ENCODE assay signal across 20 cellular contexts in the genomic region with DNA sequence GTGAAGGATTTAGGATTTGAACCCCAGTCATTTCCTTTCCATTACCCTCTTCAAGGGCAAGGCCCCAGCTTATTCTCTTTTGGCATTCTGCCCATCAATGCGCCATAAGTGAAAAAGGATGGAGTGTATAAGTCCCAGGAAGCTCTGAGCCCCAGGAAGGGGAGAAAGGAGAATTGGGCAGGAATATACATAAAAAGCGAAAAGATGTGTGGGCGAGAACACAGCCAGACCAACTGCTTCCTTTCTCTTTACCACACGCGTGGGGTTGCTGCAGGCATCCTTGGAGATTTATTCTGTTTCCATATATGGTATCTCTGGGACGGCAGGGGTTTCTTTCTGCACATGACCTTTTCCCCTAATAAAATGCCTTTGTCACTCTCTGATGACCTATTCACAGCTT.
DNase-seq lines count a peak whose midpoint lies in the region; ATAC-seq and TF ChIP-seq lines count a peak whose summit lies in the region.
"Had no signal": no experiment of that assay in that cellular context is flagged by ENCODE, and none has a peak within 500 bp of the region (broad histone marks: within the 10 kb centered on the region; RNA-seq: fewer than 3 reads in every experiment).

No MANE protein-coding gene starts in this region.

- no peak overlapping the region for H2AK5ac ChIP-seq in neuronal stem cell (ENCODE audit: low read depth, low read length)

- H3K27ac ChIP-seq in neuronal stem cell (replicated peaks; ENCODE audit: low read length) (no peak overlapping the region), endodermal cell (ENCODE audit: low read depth, low read length) (no peak overlapping the region)

- no peaks in the 10 kb centered on the region for H3F3A ChIP-seq in Loucy (ENCODE audit: low read depth)

- H3K4me2 ChIP-seq in Loucy (ENCODE audit: low read depth, low read length, poor library complexity, severe bottlenecking) = peak overlapping the region; percentile 32
- H3K4me2 ChIP-seq in neuronal stem cell (ENCODE audit: insufficient read depth, low read length, poor library complexity, severe bottlenecking) = no peak overlapping the region

- H3K36me3 ChIP-seq in Loucy (ENCODE audit: insufficient read depth, low read length) (no peaks in the 10 kb centered on the region), neuronal stem cell (replicated peaks in 1 of 2; ENCODE audit: control insufficient read depth in 2 of 2, insufficient read depth in 2 of 2, low read length in 2 of 2) (no peaks in the 10 kb centered on the region), endodermal cell (ENCODE audit: control insufficient read depth, insufficient read depth, low read length) (no peaks in the 10 kb centered on the region)

- H3K4me1 ChIP-seq in Loucy (ENCODE audit: insufficient read depth, low read length, poor library complexity, severe bottlenecking) (peaks cover 25% of the 10 kb centered on the region), neuronal stem cell (ENCODE audit: control insufficient read depth in 2 of 2, insufficient read depth in 1 of 2, low read depth in 1 of 2, low read length in 2 of 2) (peaks cover 0 to 10% of the 10 kb centered on the region in 2 donors), endodermal cell (ENCODE audit: control insufficient read depth, insufficient read depth, low read length) (no peaks in the 10 kb centered on the region)

- no peaks in the 10 kb centered on the region for H4K20me1 ChIP-seq in Loucy (ENCODE audit: insufficient read depth, low read length, poor library complexity, severe bottlenecking)

- no peak overlapping the region for H2BK12ac ChIP-seq in neuronal stem cell (ENCODE audit: low read length)

- H3K4me3 ChIP-seq in Loucy (ENCODE audit: low read length, poor library complexity, severe bottlenecking) = no peak overlapping the region
- H3K4me3 ChIP-seq in neuronal stem cell (ENCODE audit: low read length in 2 of 2) = no peak overlapping the region
- H3K4me3 ChIP-seq in endodermal cell (ENCODE audit: low read length) = no peak overlapping the region

- H3K4me1 Mint-ChIP-seq in endodermal cell (peaks cover 14% of the 10 kb centered on the region), progenitor cell of endocrine pancreas (ENCODE audit: low read depth) (peaks cover 13% of the 10 kb centered on the region)
- H3K4me1 Mint-ChIP-seq: B cell, T-helper 17 cell had no signal

- no peak overlapping the region for H2BK15ac ChIP-seq in neuronal stem cell (ENCODE audit: low read length)

- H3K27me3 ChIP-seq in Loucy (ENCODE audit: insufficient read depth, low read length, poor library complexity, severe bottlenecking) (no peaks in the 10 kb centered on the region), neuronal stem cell (ENCODE audit: control insufficient read depth in 3 of 3, insufficient read depth in 3 of 3, low read depth in 1 of 3, low read length in 3 of 3) (no peaks in the 10 kb centered on the region), endodermal cell (ENCODE audit: control insufficient read depth, insufficient read depth, low read length, poor library complexity, severe bottlenecking) (no peaks in the 10 kb centered on the region)

- H4K91ac ChIP-seq in neuronal stem cell (ENCODE audit: low read depth, low read length, poor library complexity) = no peak overlapping the region

- no peak overlapping the region for H2BK120ac ChIP-seq in neuronal stem cell (ENCODE audit: low read depth, low read length)

- ATAC-seq in GM18517 (IDR thresholded peaks at IDR 0.05; ENCODE audit: unreplicated experiment) = no peak
- ATAC-seq: T-helper 17 cell had no signal

- H3K79me2 ChIP-seq in Loucy (ENCODE audit: insufficient read depth, low read length) = no peaks in the 10 kb centered on the region

- no peak overlapping the region for H3K18ac ChIP-seq in neuronal stem cell (ENCODE audit: low read length)

- H3K23ac ChIP-seq in neuronal stem cell (ENCODE audit: low read depth, low read length, poor library complexity) = no peak overlapping the region

- H2AFZ ChIP-seq in Loucy (ENCODE audit: low read length) (no peak overlapping the region), neuronal stem cell (ENCODE audit: low read length) (peak overlapping the region; percentile 56)

- no peaks in the 10 kb centered on the region for H3K79me1 ChIP-seq in neuronal stem cell (ENCODE audit: low read depth, low read length)

- H3K4ac ChIP-seq in neuronal stem cell (ENCODE audit: low read length) = no peak overlapping the region

- no CpG with 5 or more reads among the region's 6 CpGs for WGBS in neuronal stem cell (ENCODE audit: extremely low coverage in 2 of 2, insufficient read length in 2 of 2, insufficient replicate concordance in 1 of 2), 2 donors
- WGBS in endodermal cell (ENCODE audit: insufficient coverage in 1 of 2, insufficient read length in 1 of 2), 2 experiments = 73 to 84% methylated on average over 5 to 6 of the region's 6 CpGs

- TF ChIP-seq CTCF in Loucy (conservative IDR thresholded peaks at IDR 0.05; ENCODE audit: low read length) = no peak
- no peak for TF ChIP-seq CTCF in endodermal cell (conservative IDR thresholded peaks at IDR 0.05)
- TF ChIP-seq CTCF in progenitor cell of endocrine pancreas (IDR thresholded peaks at IDR 0.05; ENCODE audit: unreplicated experiment) = no peak

- no peaks in the 10 kb centered on the region for H3K9me3 ChIP-seq in Loucy (ENCODE audit: insufficient read depth, low read depth, low read length)
- peaks cover 2 to 28% of the 10 kb centered on the region in 2 donors for H3K9me3 ChIP-seq in neuronal stem cell (replicated peaks in 1 of 2; ENCODE audit: control insufficient read depth in 2 of 2, insufficient read depth in 1 of 2, low read depth in 1 of 2, low read length in 2 of 2)
- H3K9me3 ChIP-seq in endodermal cell (ENCODE audit: control insufficient read depth, low read length) = peaks cover 17% of the 10 kb centered on the region

- H3K9me3 Mint-ChIP-seq in endodermal cell = peaks cover 14% of the 10 kb centered on the region
- peaks cover 12% of the 10 kb centered on the region for H3K9me3 Mint-ChIP-seq in progenitor cell of endocrine pancreas (ENCODE audit: low read depth)

- H3K14ac ChIP-seq in neuronal stem cell (ENCODE audit: low read length) = no peak overlapping the region

- DNase-seq in NCI-H748 (lab: John Stamatoyannopoulos, UW; ENCODE audit: unreplicated experiment) (peak; percentile 17), NCI-H748 treated with DMSO at 0.1 percent for 48 hours (lab: John Stamatoyannopoulos, UW) (no peak), UCSD-AML1 (lab: John Stamatoyannopoulos, UW; ENCODE audit: unreplicated experiment) (peak; percentile 25), neuronal stem cell (ENCODE audit: low spot score) (no peak), endodermal cell (no peak), progenitor cell of endocrine pancreas (ENCODE audit: low spot score, unreplicated experiment) (no peak)
- DNase-seq: Calu3; CD4-positive, CD25-positive, alpha-beta regulatory T cell; GF-D8; HFFc6; Karpas-422; NCI-H1417 treated with DMSO at 0.1 percent for 48 hours; NCI-H2029; NK-92 treated with Interleukin-12 subunit alpha and Interleukin-12 subunit beta, amount 100 ng/mL, for 24 hours; RPMI8226; SIG-M5; T-helper 17 cell had no signal

- peak overlapping the region; percentile 29 for H3K9ac ChIP-seq in Loucy (ENCODE audit: low read depth, low read length, poor library complexity, severe bottlenecking)
- no peak overlapping the region for H3K9ac ChIP-seq in neuronal stem cell (ENCODE audit: low read depth, low read length, poor library complexity)
- no peak overlapping the region for H3K9ac ChIP-seq in endodermal cell (ENCODE audit: extremely low read depth, low read length, poor library complexity, severe bottlenecking)

- H3K4me3 Mint-ChIP-seq in endodermal cell (no peak overlapping the region), progenitor cell of endocrine pancreas (ENCODE audit: low read depth) (no peak overlapping the region)
- H3K4me3 Mint-ChIP-seq: B cell; CD4-positive, CD25-positive, alpha-beta regulatory T cell; HFFc6; T-helper 17 cell had no signal

- H3K36me3 Mint-ChIP-seq in endodermal cell (ENCODE audit: low read depth) = no peaks in the 10 kb centered on the region
- H3K36me3 Mint-ChIP-seq in progenitor cell of endocrine pancreas (ENCODE audit: insufficient read depth) = no peaks in the 10 kb centered on the region

- no peak overlapping the region for H3K27ac Mint-ChIP-seq in endodermal cell
- no peak overlapping the region for H3K27ac Mint-ChIP-seq in progenitor cell of endocrine pancreas
- H3K27ac Mint-ChIP-seq: B cell; CD4-positive, CD25-positive, alpha-beta regulatory T cell; HFFc6; T-helper 17 cell had no signal

- no peaks in the 10 kb centered on the region for H3K27me3 Mint-ChIP-seq in endodermal cell (ENCODE audit: insufficient read depth)
- no peaks in the 10 kb centered on the region for H3K27me3 Mint-ChIP-seq in progenitor cell of endocrine pancreas
- H3K27me3 Mint-ChIP-seq: B cell; CD4-positive, CD25-positive, alpha-beta regulatory T cell; T-helper 17 cell had no signal

- no peak overlapping the region for H4K8ac ChIP-seq in neuronal stem cell (ENCODE audit: low read depth, low read length)

- no peaks in the 10 kb centered on the region for H3K9me2 ChIP-seq in Loucy (replicated peaks; ENCODE audit: low read depth, low read length)

- H2BK5ac ChIP-seq in neuronal stem cell (ENCODE audit: low read length) = no peak overlapping the region

Comparison
In these comparisons a context has a peak if more than half of its experiments do, and no peak if none do; other contexts are left out.
1. DNase-seq: peak in NCI-H748 (single experiment) and UCSD-AML1 (single experiment); none in NCI-H748 treated with DMSO at 0.1 percent for 48 hours (single experiment), neuronal stem cell (single experiment), endodermal cell (single experiment) and progenitor cell of endocrine pancreas (single experiment).